Comparison of ENCODE assay signal across 2 cellular contexts in genomic region chr10:1882728-1883127, GRCh38.
TF ChIP-seq lines count a peak whose summit lies in the region.

No MANE protein-coding gene starts in this region.

TF ChIP-seq in HepG2, 621 proteins besides CTCF, POLR2A, EP300 and RAD21 (continued from another document):
- TF ChIP-seq ATF7 (IDR thresholded peaks at IDR 0.05) (peak; percentile 76), ATF7 (CRISPR knock-in tag; IDR thresholded peaks at IDR 0.05) (no peak)

TF ChIP-seq in H1, 55 proteins besides CTCF, POLR2A, EP300 and RAD21 (continued from another document):
- 0 out of 2 replicates have a peak, but pooled peaks have one; percentile 3 for TF ChIP-seq CEBPB (IDR thresholded peaks at IDR 0.05; ENCODE audit: low read depth, low read length)
- no peak for TF ChIP-seq PHF8 (conservative IDR thresholded peaks at IDR 0.05; ENCODE audit: low read depth, low read length)
